In the genomic region with DNA sequence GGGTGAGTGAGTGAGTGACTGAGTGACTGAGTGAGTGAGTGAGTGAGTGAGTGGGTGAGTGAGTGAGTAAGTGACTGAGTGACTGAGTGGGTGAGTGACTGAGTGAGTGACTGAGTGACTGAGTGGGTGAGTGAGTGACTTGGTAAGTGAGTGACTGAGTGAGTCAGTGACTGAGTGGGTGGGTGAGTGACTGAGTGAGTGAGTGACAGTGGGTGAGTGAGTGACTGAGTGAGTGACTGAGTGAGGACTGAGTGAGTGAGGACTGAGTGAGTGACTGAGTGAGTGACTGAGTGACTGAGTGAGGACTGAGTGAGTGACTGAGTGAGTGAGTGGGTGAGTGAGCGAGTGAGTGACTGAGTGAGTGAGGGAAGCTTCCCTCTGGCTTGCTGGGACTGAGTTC, we compare ENCODE assay signal across 22 cellular contexts. TPM values are rescaled to one million over a fixed set of nuclear protein-coding genes. Genes with fewer than 3 reads are reported as not detected.
DNase-seq lines count a peak whose midpoint lies in the region; ATAC-seq, FAIRE-seq and TF ChIP-seq lines count a peak whose summit lies in the region.
"Had no signal": no experiment of that assay in that cellular context is flagged by ENCODE, and none has a peak within 500 bp of the region (broad histone marks: within the 10 kb centered on the region; RNA-seq: fewer than 3 reads in every experiment).

No MANE protein-coding gene starts in this region.

- CTCF ChIA-PET in CD4-positive, alpha-beta T cell (lab: Charles Lee): no interaction called here
- CTCF ChIA-PET in Calu3 (lab: Charles Lee): interaction anchor here (1.2 kb wide), 1 partner anchor 37 kb away, joined by 3 read pairs; no protein-coding TSS in a partner anchor

- no peaks in the 10 kb centered on the region for H3K27me3 ChIP-seq in CD4-positive, CD25-positive, alpha-beta regulatory T cell (ENCODE audit: control insufficient read depth, insufficient read depth, low read length)
- H3K27me3 ChIP-seq in CD4-positive, alpha-beta T cell (ENCODE audit: control insufficient read depth, insufficient read depth, low read length): no peaks in the 10 kb centered on the region
- H3K27me3 ChIP-seq: colonic mucosa, transverse colon had no signal

- peak in 1 of 2 donors; percentile 28 for ATAC-seq in CD4-positive, CD25-positive, alpha-beta regulatory T cell (ENCODE audit: low read depth in 2 of 2)
- ATAC-seq in CD4-positive, alpha-beta T cell (ENCODE audit: poor library complexity): no peak
- ATAC-seq in activated T-cell treated with anti-CD3 and anti-CD28 coated beads, Interleukin-2, amount 50 U/mL, for 4 hours: peak; percentile 50 to 66
- no peak for ATAC-seq in central memory CD8-positive, alpha-beta T cell (replicated peaks; ENCODE audit: extremely low read depth, poor library complexity, severe bottlenecking)
- no peak for ATAC-seq in GM21390 (IDR thresholded peaks at IDR 0.05; ENCODE audit: unreplicated experiment)
- ATAC-seq: heart right ventricle, left lung had no signal

- BruUV-seq in Calu3 (replicated peaks; lab: Mats Ljungman, UMichigan): no TSS peak

- intact Hi-C loops in CD4-positive, alpha-beta T cell (cut with DNase I, micrococcal nuclease): no loop called here
- intact Hi-C loops in Calu3 (cut with micrococcal nuclease; ENCODE audit: unreplicated experiment): no loop called here

- no peak for FAIRE-seq in RCC 7860 (lab: Jason Lieb, UNC)
- FAIRE-seq: endometrium, GM18507 had no signal

- H3K4me1 Mint-ChIP-seq in CD4-positive, CD25-positive, alpha-beta regulatory T cell: peaks cover 10 to 99% (median 41%) of the 10 kb centered on the region in 4 donors
- peaks cover 99% of the 10 kb centered on the region for H3K4me1 Mint-ChIP-seq in CD4-positive, alpha-beta T cell (ENCODE audit: low read depth)
- H3K4me1 Mint-ChIP-seq in activated T-cell treated with anti-CD3 and anti-CD28 coated beads, Interleukin-2, amount 50 U/mL, for 4 hours (ENCODE audit: low read depth): peaks cover 82% of the 10 kb centered on the region
- H3K4me1 Mint-ChIP-seq in central memory CD8-positive, alpha-beta T cell: no peaks in the 10 kb centered on the region
- peaks cover 8% of the 10 kb centered on the region for H3K4me1 Mint-ChIP-seq in Calu3 (ENCODE audit: low read depth, unreplicated experiment)
- H3K4me1 Mint-ChIP-seq: mesothelial cell of epicardium, nephron progenitor cell had no signal

- H3K27ac Mint-ChIP-seq in CD4-positive, CD25-positive, alpha-beta regulatory T cell: peak overlapping the region; percentile 67 to 94 (median 94)
- H3K27ac Mint-ChIP-seq in CD4-positive, alpha-beta T cell: peak overlapping the region; percentile 71
- peak overlapping the region; percentile 12 for H3K27ac Mint-ChIP-seq in central memory CD8-positive, alpha-beta T cell (ENCODE audit: low read depth)
- H3K27ac Mint-ChIP-seq in Calu3 (ENCODE audit: unreplicated experiment): no peak overlapping the region
- H3K27ac Mint-ChIP-seq: mesothelial cell of epicardium had no signal

- H3K4me1 ChIP-seq in CD4-positive, CD25-positive, alpha-beta regulatory T cell (ENCODE audit: control insufficient read depth, insufficient read depth, low read length, poor library complexity, severe bottlenecking): peaks cover 40% of the 10 kb centered on the region
- H3K4me1 ChIP-seq: Caco-2, colonic mucosa had no signal

- no peaks in the 10 kb centered on the region for H3K27me3 Mint-ChIP-seq in CD4-positive, CD25-positive, alpha-beta regulatory T cell
- no peaks in the 10 kb centered on the region for H3K27me3 Mint-ChIP-seq in CD4-positive, alpha-beta T cell
- no peaks in the 10 kb centered on the region for H3K27me3 Mint-ChIP-seq in activated T-cell treated with anti-CD3 and anti-CD28 coated beads, Interleukin-2, amount 50 U/mL, for 4 hours (ENCODE audit: low read depth)
- H3K27me3 Mint-ChIP-seq in central memory CD8-positive, alpha-beta T cell: peaks cover 14% of the 10 kb centered on the region
- peaks cover 76% of the 10 kb centered on the region for H3K27me3 Mint-ChIP-seq in Calu3 (ENCODE audit: unreplicated experiment)

- peak overlapping the region in 1 of 4 donors; percentile 56 for H3K4me3 Mint-ChIP-seq in CD4-positive, CD25-positive, alpha-beta regulatory T cell
- no peak overlapping the region for H3K4me3 Mint-ChIP-seq in CD4-positive, alpha-beta T cell
- no peak overlapping the region for H3K4me3 Mint-ChIP-seq in activated T-cell treated with anti-CD3 and anti-CD28 coated beads, Interleukin-2, amount 50 U/mL, for 4 hours
- no peak overlapping the region for H3K4me3 Mint-ChIP-seq in central memory CD8-positive, alpha-beta T cell
- H3K4me3 Mint-ChIP-seq in Calu3 (ENCODE audit: low read depth, unreplicated experiment): no peak overlapping the region
- H3K4me3 Mint-ChIP-seq: mesothelial cell of epicardium, nephron progenitor cell had no signal

- H3K36me3 Mint-ChIP-seq in CD4-positive, CD25-positive, alpha-beta regulatory T cell: peaks cover 32% of the 10 kb centered on the region
- H3K36me3 Mint-ChIP-seq in CD4-positive, alpha-beta T cell (ENCODE audit: low read depth): peaks cover 29% of the 10 kb centered on the region
- H3K36me3 Mint-ChIP-seq in activated T-cell treated with anti-CD3 and anti-CD28 coated beads, Interleukin-2, amount 50 U/mL, for 4 hours (ENCODE audit: insufficient read depth): peaks cover 21% of the 10 kb centered on the region
- H3K36me3 Mint-ChIP-seq in central memory CD8-positive, alpha-beta T cell (ENCODE audit: insufficient read depth): peaks cover 2% of the 10 kb centered on the region
- no peaks in the 10 kb centered on the region for H3K36me3 Mint-ChIP-seq in Calu3 (ENCODE audit: insufficient read depth, unreplicated experiment)
- H3K36me3 Mint-ChIP-seq: brain, mesothelial cell of epicardium had no signal

- H3K4me3 ChIP-seq in CD4-positive, CD25-positive, alpha-beta regulatory T cell (ENCODE audit: low read depth, low read length): no peak overlapping the region
- H3K4me3 ChIP-seq: colonic mucosa, heart right ventricle, left lung, transverse colon had no signal

- no peak for TF ChIP-seq CTCF in CD4-positive, alpha-beta T cell (IDR thresholded peaks at IDR 0.05)
- TF ChIP-seq CTCF in Calu3 (IDR thresholded peaks at IDR 0.05; ENCODE audit: unreplicated experiment): no peak

- peak overlapping the region; percentile 28 for H3K27ac ChIP-seq in CD4-positive, CD25-positive, alpha-beta regulatory T cell (ENCODE audit: insufficient read depth, low read length, poor library complexity, severe bottlenecking)
- H3K27ac ChIP-seq in CD4-positive, alpha-beta T cell (ENCODE audit: low read depth, low read length): peak overlapping the region; percentile 51
- H3K27ac ChIP-seq: colonic mucosa, heart right ventricle, KMS-11, left lung, transverse colon had no signal

- no peaks in the 10 kb centered on the region for H3K9me3 ChIP-seq in CD4-positive, CD25-positive, alpha-beta regulatory T cell (ENCODE audit: control insufficient read depth in 2 of 2, low read length in 2 of 2)
- H3K9me3 ChIP-seq in CD4-positive, alpha-beta T cell (ENCODE audit: control insufficient read depth, low read length): no peaks in the 10 kb centered on the region
- H3K9me3 ChIP-seq: Caco-2, colonic mucosa, heart right ventricle, left lung, transverse colon had no signal

- H3K36me3 ChIP-seq in CD4-positive, CD25-positive, alpha-beta regulatory T cell (ENCODE audit: control insufficient read depth, insufficient read depth, low read length): peaks cover 3% of the 10 kb centered on the region
- H3K36me3 ChIP-seq: colonic mucosa, heart right ventricle, left lung, transverse colon had no signal

- H3K9me3 Mint-ChIP-seq in CD4-positive, CD25-positive, alpha-beta regulatory T cell: peaks cover 0 to 5% (median 0%) of the 10 kb centered on the region in 7 donors
- H3K9me3 Mint-ChIP-seq in CD4-positive, alpha-beta T cell: peaks cover 2% of the 10 kb centered on the region
- H3K9me3 Mint-ChIP-seq in activated T-cell treated with anti-CD3 and anti-CD28 coated beads, Interleukin-2, amount 50 U/mL, for 4 hours: peaks cover 35% of the 10 kb centered on the region
- H3K9me3 Mint-ChIP-seq in central memory CD8-positive, alpha-beta T cell: peaks cover 32% of the 10 kb centered on the region
- peaks cover 29% of the 10 kb centered on the region for H3K9me3 Mint-ChIP-seq in Calu3 (ENCODE audit: low read depth, unreplicated experiment)

- DNase-seq in CD4-positive, CD25-positive, alpha-beta regulatory T cell: no peak
- DNase-seq in CD4-positive, alpha-beta T cell: no peak
- no peak for DNase-seq in activated T-cell treated with anti-CD3 and anti-CD28 coated beads, Interleukin-2, amount 50 U/mL, for 4 hours
- DNase-seq in central memory CD8-positive, alpha-beta T cell (ENCODE audit: low spot score in 2 of 2): no peak
- DNase-seq in Calu3: no peak
- DNase-seq in RCC 7860 (ENCODE audit: low spot score): no peak
- DNase-seq: Caco-2, colonic mucosa, heart right ventricle, left lung, NCI-H1048, NCI-H2029, NCI-H510A treated with DMSO at 0.1 percent for 48 hours, nephron progenitor cell, transverse colon had no signal

- POLR2A ChIA-PET in CD4-positive, alpha-beta T cell (lab: Charles Lee): interaction anchor here (0.9 to 1.4 kb wide), 2 partner anchors 23 to 40 kb away, joined by 4 to 5 read pairs; no protein-coding TSS in a partner anchor

RNA-seq across cellular contexts. Expression of a gene that starts 13.9 kb away (rescaled TPM):
- 130 TPM for total RNA-seq in CD4-positive, CD25-positive, alpha-beta regulatory T cell
- polyA plus RNA-seq in CD4-positive, CD25-positive, alpha-beta regulatory T cell: 100 to 1,000 TPM; 173 to 263 (median 213) TPM
- total RNA-seq in CD4-positive, alpha-beta T cell: 100 to 1,000 TPM; 101 to 102 TPM
- 1 to 10 TPM; 5.6 to 6.1 (median 6.1) TPM for total RNA-seq in activated T-cell treated with anti-CD3 and anti-CD28 coated beads, Interleukin-2, amount 50 U/mL, for 4 hours
- total RNA-seq in Calu3 (2022): not detected in 2 replicates
- total RNA-seq: Caco-2, mesothelial cell of epicardium, progenitor cell of endocrine pancreas had no signal

Comparison
In these comparisons a context has a peak if more than half of its experiments do, and no peak if none do; other contexts are left out.
1. ATAC-seq: peak in activated T-cell treated with anti-CD3 and anti-CD28 coated beads, Interleukin-2, amount 50 U/mL, for 4 hours (2 of 2); none in CD4-positive, alpha-beta T cell (single experiment), central memory CD8-positive, alpha-beta T cell (single experiment) and GM21390 (single experiment).
2. RNA of a gene that starts 13.9 kb away (total RNA-seq): 130 TPM in CD4-positive, CD25-positive, alpha-beta regulatory T cell (single experiment) and 101 to 102 TPM in CD4-positive, alpha-beta T cell; 5.6 to 6.1 TPM in activated T-cell treated with anti-CD3 and anti-CD28 coated beads, Interleukin-2, amount 50 U/mL, for 4 hours and not detected in Calu3; every median in the first group is over 10 times any median in the second.